Comparison of ENCODE assay signal across 15 cellular contexts in genomic region chr21:10547868-10548267, GRCh38. TPM values are rescaled to one million over a fixed set of nuclear protein-coding genes. Genes with fewer than 3 reads are reported as not detected.
"Had no signal": no experiment of that assay in that cellular context is flagged by ENCODE, and none has a peak within 500 bp of the region (broad histone marks: within the 10 kb centered on the region; RNA-seq: fewer than 3 reads in every experiment).

No MANE protein-coding gene starts in this region.

RNA-seq across cellular contexts. Expression of gene TPTE, which starts 26.5 kb away (rescaled TPM):
- total RNA-seq: activated B cell treated with CpG ODN at 0.5 μM for 24 hours; activated CD4-positive, alpha-beta memory T cell treated with anti-CD3 and anti-CD28 coated beads for 36 hours; activated CD4-positive, alpha-beta memory T cell treated with anti-CD3 and anti-CD28 coated beads, Interleukin-2, amount 10 ng/mL, durations not matched to agents 7 days and 5 days; activated CD4-positive, alpha-beta T cell treated with anti-CD3 and anti-CD28 coated beads for 36 hours; activated CD4-positive, alpha-beta T cell treated with anti-CD3 and anti-CD28 coated beads, Interleukin-2, amount 10 ng/mL, durations not matched to agents 24 days and 14 days; activated CD4-positive, alpha-beta T cell treated with anti-CD3 and anti-CD28 coated beads, Interleukin-2, amount 10 ng/mL, durations not matched to agents 7 days and 5 days; activated CD8-positive, alpha-beta memory T cell treated with anti-CD3 and anti-CD28 coated beads for 36 hours; activated CD8-positive, alpha-beta memory T cell treated with anti-CD3 and anti-CD28 coated beads, Interleukin-2, amount 10 ng/mL, durations not matched to agents 7 days and 5 days; activated CD8-positive, alpha-beta T cell treated with anti-CD3 and anti-CD28 coated beads for 36 hours; activated CD8-positive, alpha-beta T cell treated with anti-CD3 and anti-CD28 coated beads, Interleukin-2, amount 10 ng/mL, durations not matched to agents 7 days and 5 days; T-cell; T-helper 1 cell treated with Interleukin-12 subunit alpha and Interleukin-12 subunit beta and Interleukin-4 antibody, amounts not matched to agents 30 ng/mL and 1 ng/mL, for 36 hours; T-helper 17 cell; T-helper 2 cell treated with Interferon-gamma antibody and Interleukin-4, amounts not matched to agents 100 ng/mL and 5 ng/mL, for 36 hours; WTC11 had no signal
